Comparison of ENCODE assay signal across 1 cellular context in the genomic region with DNA sequence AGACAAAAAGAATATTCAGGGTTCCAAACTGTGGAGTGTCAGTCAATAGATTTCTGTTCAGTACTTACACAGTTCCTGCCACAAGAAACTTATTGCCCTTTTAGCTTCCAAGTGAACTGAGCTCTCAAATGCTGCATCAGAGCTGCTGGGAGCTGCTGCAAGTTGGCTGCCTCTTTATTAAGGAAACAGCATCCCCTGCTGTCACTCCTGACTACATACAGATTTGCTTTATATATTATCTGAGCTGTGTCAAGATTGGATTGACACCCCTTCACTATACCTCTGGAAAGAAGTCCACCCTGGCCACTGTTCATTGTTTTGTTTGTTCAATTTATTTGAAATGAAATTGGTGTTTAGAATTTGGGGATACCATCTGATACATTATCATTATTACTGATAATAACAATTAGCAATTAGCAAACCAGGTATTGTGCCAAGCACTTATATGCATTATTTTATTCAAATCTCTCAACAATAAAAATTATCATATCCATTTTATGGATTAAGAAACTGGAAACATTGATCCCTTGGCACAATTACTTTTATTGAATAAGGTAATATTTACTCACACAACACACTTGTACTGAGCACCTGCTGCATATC.
TF ChIP-seq lines count a peak whose summit lies in the region.

No MANE protein-coding gene starts in this region.

TF ChIP-seq in HepG2, 621 proteins besides CTCF, POLR2A, EP300 and RAD21 (continued from another document):
- TF ChIP-seq ZNF407 (CRISPR knock-in tag; IDR thresholded peaks at IDR 0.05; ENCODE audit: not compliant biosample characterization) (no peak), SMC3 (IDR thresholded peaks at IDR 0.05; ENCODE audit: low read length) (peak; percentile 79; the same call in 1 of the 2 replicates), STAG1 (CRISPR knock-in tag; IDR thresholded peaks at IDR 0.05) (peak; percentile 70)
- TF ChIP-seq, protein P1, sequence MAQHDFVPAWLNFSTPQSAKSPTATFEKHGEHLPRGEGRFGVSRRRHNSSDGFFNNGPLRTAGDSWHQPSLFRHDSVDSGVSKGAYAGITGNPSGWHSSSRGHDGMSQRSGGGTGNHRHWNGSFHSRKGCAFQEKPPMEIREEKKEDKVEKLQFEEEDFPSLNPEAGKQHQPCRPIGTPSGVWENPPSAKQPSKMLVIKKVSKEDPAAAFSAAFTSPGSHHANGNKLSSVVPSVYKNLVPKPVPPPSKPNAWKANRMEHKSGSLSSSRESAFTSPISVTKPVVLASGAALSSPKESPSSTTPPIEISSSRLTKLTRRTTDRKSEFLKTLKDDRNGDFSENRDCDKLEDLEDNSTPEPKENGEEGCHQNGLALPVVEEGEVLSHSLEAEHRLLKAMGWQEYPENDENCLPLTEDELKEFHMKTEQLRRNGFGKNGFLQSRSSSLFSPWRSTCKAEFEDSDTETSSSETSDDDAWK (CRISPR knock-in tag; IDR thresholded peaks at IDR 0.05) = no peak
